ENCODE assay signal across 23 cellular contexts in the genomic region with DNA sequence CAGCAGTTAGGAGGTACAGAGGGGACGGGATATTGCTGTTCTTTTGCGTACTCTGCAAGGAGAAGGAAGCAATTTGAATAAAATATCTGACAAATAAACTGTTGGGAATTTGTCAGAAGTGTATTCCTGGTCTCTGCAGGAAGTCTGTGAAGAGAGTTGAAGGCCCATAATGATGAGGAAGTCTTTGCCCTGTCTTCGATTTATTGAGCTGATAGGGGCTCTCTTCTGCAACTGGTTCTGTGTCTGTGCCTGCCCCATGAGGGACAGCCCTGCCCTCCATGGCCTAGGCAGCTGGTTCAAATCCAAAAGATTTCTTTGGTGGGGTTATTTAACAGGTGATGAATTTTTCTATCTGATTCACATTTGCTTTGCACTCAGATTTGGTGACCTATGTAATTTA.
"Had no signal": no experiment of that assay in that cellular context is flagged by ENCODE, and none has a peak within 500 bp of the region (broad histone marks: within the 10 kb centered on the region; RNA-seq: fewer than 3 reads in every experiment).

No MANE protein-coding gene starts in this region.

- H3K4me1 ChIP-seq: esophagus squamous epithelium, heart right ventricle, left lung, prostate gland, right atrium auricular region, stomach, thyroid gland, vagina had no signal

- DNase-seq: cortex of kidney; effector memory CD8-positive, alpha-beta T cell; erythroblast; esophagus squamous epithelium; foreskin melanocyte; glutamatergic neuron; heart right ventricle; hippocampal formation; left lung; naive B cell; nucleus accumbens; stimulated activated CD4-positive, alpha-beta T cell treated with anti-CD3 and anti-CD28 coated beads, Interleukin-2, amount 100 ng/mL, for 24 hours; stimulated activated CD4-positive, alpha-beta T cell treated with anti-CD3 and anti-CD28 coated beads, Interleukin-4, amount 100 ng/mL, for 24 hours; stimulated activated naive CD4-positive, alpha-beta T cell treated with Interleukin-2 at 50 U/mL for 16 hours; stomach; thyroid gland; trophoblast cell had no signal

- H3K4me3 ChIP-seq: esophagus squamous epithelium, heart right ventricle, left lung, prostate gland, right atrium auricular region, stomach, thyroid gland, vagina had no signal

- H3K9me3 ChIP-seq: esophagus squamous epithelium, prostate gland, thyroid gland, vagina had no signal

- H3K36me3 ChIP-seq: esophagus squamous epithelium, heart right ventricle, left lung, prostate gland, right atrium auricular region, stomach, thyroid gland, vagina had no signal

- ATAC-seq: effector memory CD8-positive, alpha-beta T cell; heart right ventricle; left lung; natural killer cell treated with Interleukin-12 subunit alpha and Interleukin-12 subunit beta and Interleukin-15 and Interleukin-18, amount 100 ng/mL, for 72 hours; sciatic nerve; stimulated activated effector memory CD8-positive, alpha-beta T cell treated with anti-CD3 and anti-CD28 coated beads, Interleukin-12 subunit alpha, Interleukin-12 subunit beta, amount 100 ng/mL, for 72 hours had no signal
